ENCODE assay signal across 6 cellular contexts in the genomic region with DNA sequence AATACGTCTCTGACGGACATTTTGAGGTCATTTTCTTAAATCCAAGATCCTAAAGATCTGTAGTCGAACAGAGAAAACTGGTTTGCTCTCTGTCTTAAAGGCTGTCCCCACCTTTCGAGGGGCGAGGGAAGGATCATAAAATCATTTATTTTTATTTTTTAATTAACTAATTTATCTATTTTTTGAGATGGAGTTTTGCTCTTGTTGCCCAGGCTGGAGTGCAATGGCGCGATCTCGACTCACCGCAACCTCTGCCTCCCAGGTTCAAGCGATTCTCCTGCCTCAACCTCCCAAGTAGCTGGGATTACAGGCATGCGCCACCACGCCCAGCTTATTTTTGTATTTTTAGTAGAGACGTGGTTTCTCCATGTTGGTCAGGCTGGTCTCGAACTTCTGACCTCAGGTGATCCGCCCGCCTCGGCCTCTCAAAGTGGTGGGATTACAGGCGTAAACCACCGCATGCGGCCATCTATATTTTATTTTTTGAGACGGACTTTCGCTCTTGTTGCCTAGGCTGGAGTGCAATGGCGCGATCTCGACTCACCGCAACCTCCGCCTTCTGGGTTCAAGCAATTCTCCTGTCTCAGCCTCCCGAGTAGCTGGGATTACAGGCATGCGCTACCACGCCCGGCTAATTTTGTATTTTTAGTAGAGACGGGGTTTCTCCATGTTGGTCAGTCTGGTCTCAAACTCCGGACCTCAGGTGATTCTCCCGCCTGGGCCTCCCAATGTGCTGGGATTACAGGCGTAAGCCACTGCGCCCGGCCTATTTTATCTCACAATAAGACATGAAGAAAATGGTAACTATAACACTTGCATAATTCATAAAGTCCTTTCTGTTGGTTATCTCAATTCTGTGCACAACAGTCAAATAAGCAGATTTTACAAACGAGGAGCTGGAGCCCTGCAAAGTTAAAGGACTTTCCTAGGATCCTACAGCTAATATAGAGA. TPM values are rescaled to one million over a fixed set of nuclear protein-coding genes. Genes with fewer than 3 reads are reported as not detected.
DNase-seq lines count a peak whose midpoint lies in the region; ATAC-seq, FAIRE-seq and TF ChIP-seq lines count a peak whose summit lies in the region.
"Not testable (repeated sequence)": the region's sequence is repeated elsewhere in the genome, so short reads cannot be mapped to it uniquely, and the experiment has no call there.

No MANE protein-coding gene starts in this region.

- peaks cover 33% of the 10 kb centered on the region for H3K36me3 Mint-ChIP-seq in activated T-cell treated with anti-CD3 and anti-CD28 coated beads, Interleukin-2, amount 50 U/mL, for 4 hours (ENCODE audit: insufficient read depth)

- H3K56ac ChIP-seq in H1 (replicated peaks; ENCODE audit: insufficient read length, low read depth, low read length), result peak overlapping the region; percentile 92

- H3K27me3 ChIP-seq in AG04450 (ENCODE audit: control insufficient read depth, insufficient read depth, low read length); H1 (replicated peaks in 1 of 4; ENCODE audit: control insufficient read depth in 3 of 4, extremely low read depth in 1 of 4, insufficient read depth in 3 of 4, low read length in 3 of 4); liver (ENCODE audit: control insufficient read depth in 4 of 4, insufficient read depth in 4 of 4, low read length in 3 of 4); sigmoid colon: not testable (repeated sequence)

- H3K9ac ChIP-seq in H1 (replicated peaks in 1 of 4; ENCODE audit: extremely low read depth in 1 of 4, low read depth in 3 of 4, low read length in 3 of 4) (peak overlapping the region; percentile 8 to 94 (median 84)), liver (ENCODE audit: low read depth in 1 of 2, low read length in 2 of 2) (peak overlapping the region in 1 of 2 donors; percentile 62)

- not testable (repeated sequence) for H4K20me1 ChIP-seq in H1 (replicated peaks in 1 of 2; ENCODE audit: control insufficient read depth in 1 of 2, insufficient read depth in 2 of 2, low read length in 2 of 2)

- not testable (repeated sequence) for H3K79me1 ChIP-seq in H1 (ENCODE audit: low read depth, low read length)

- CTCF ChIA-PET in AG04450 (lab: Charles Lee), result interaction anchor here (0.9 to 2.7 kb wide), 4 partner anchors 30 to 362 kb away, joined by 3 to 9 read pairs (median 4); a partner anchor contains a TSS
- CTCF ChIA-PET in H1 (lab: Charles Lee; ENCODE audit: partially characterized antibody), result interaction anchor here (0.8 to 8.2 kb wide), 10 partner anchors 14 to 369 kb away, joined by 3 to 61 read pairs (median 5); a partner anchor contains a TSS

- not testable (repeated sequence) for TF ChIP-seq CTCF in AG04450 (IDR thresholded peaks at IDR 0.05; ENCODE audit: low read depth, low read length); H1 (IDR thresholded peaks at IDR 0.05; ENCODE audit: control extremely low read depth in 1 of 3, insufficient read depth in 1 of 3, low read depth in 1 of 3, low read length in 3 of 3); liver (IDR thresholded peaks at IDR 0.05; ENCODE audit: low read depth, low read length, missing input control)
- TF ChIP-seq CTCF in sigmoid colon (IDR thresholded peaks at IDR 0.05), result peak in 1 of 4 experiments; percentile 3

- H2AK5ac ChIP-seq in H1 (ENCODE audit: low read depth, low read length), result 0 out of 2 replicates have a peak overlapping the region, but pooled peaks have one; percentile 57

- TF ChIP-seq POLR2A in H1 (IDR thresholded peaks at IDR 0.05; ENCODE audit: control extremely low read depth in 1 of 2, low read depth in 2 of 2, low read length in 2 of 2); sigmoid colon (IDR thresholded peaks at IDR 0.05): not testable (repeated sequence)

- H2BK15ac ChIP-seq in H1 (ENCODE audit: low read length), result not testable (repeated sequence)

- peak overlapping the region; percentile 97 for H2BK5ac ChIP-seq in H1 (ENCODE audit: low read depth, low read length)

- H3K27ac ChIP-seq in AG04450 (ENCODE audit: low read depth, low read length), result peak overlapping the region; percentile 95
- H3K27ac ChIP-seq in KOPT-K1 (ENCODE audit: low read depth, low read length, poor library complexity, severe bottlenecking), result peak overlapping the region; percentile 98
- H3K27ac ChIP-seq in H1 (ENCODE audit: low read depth, low read length), result peak overlapping the region; percentile 94
- H3K27ac ChIP-seq in liver (ENCODE audit: low read depth in 1 of 2, low read length in 2 of 2), result peak overlapping the region; percentile 58 to 87
- peak overlapping the region; percentile 90 to 96 (median 95) for H3K27ac ChIP-seq in sigmoid colon

- H3K9me3 Mint-ChIP-seq in activated T-cell treated with anti-CD3 and anti-CD28 coated beads, Interleukin-2, amount 50 U/mL, for 4 hours, result not testable (repeated sequence)

- H3K27me3 Mint-ChIP-seq in activated T-cell treated with anti-CD3 and anti-CD28 coated beads, Interleukin-2, amount 50 U/mL, for 4 hours (ENCODE audit: low read depth), result not testable (repeated sequence)

- 78% methylated on average over 38 of the region's 38 CpGs; no CpG with 5 or more reads in 1 of the 2 experiments for WGBS in H1 (ENCODE audit: extremely low coverage in 1 of 2, insufficient coverage in 1 of 2, insufficient read length in 1 of 2, insufficient replicate concordance in 2 of 2, low coverage in 1 of 2, low lambda C conversion rate in 2 of 2, missing lambda C conversion rate in 1 of 2), 2 experiments
- 80% methylated on average over 38 of the region's 38 CpGs for WGBS in liver
- 76 to 79% methylated on average over 38 of the region's 38 CpGs for WGBS in sigmoid colon, 2 donors

- peak overlapping the region; percentile 55 for H2BK120ac ChIP-seq in H1 (replicated peaks; ENCODE audit: low read depth, low read length)

- POLR2A ChIA-PET in AG04450 (lab: Yijun Ruan, JAX), result interaction anchor here (0.6 to 1.9 kb wide), 10 partner anchors 12 to 127 kb away, joined by 3 to 22 read pairs (median 5); a partner anchor contains a TSS
- POLR2A ChIA-PET in H1 (lab: Charles Lee; ENCODE audit: partially characterized antibody), result interaction anchor here (0.6 to 35.9 kb wide), 21 partner anchors 8 to 197 kb away, joined by 3 to 732 read pairs (median 4); a partner anchor contains a TSS

- H2BK20ac ChIP-seq in H1 (ENCODE audit: low read length), result not testable (repeated sequence)

- intact Hi-C loops in sigmoid colon (cut with DNase I), result not testable (repeated sequence)

- peak overlapping the region; percentile 75; the same call in 1 of the 2 replicates for H2BK12ac ChIP-seq in H1 (ENCODE audit: low read depth, low read length)

- H3K23ac ChIP-seq in H1 (ENCODE audit: insufficient read length), result not testable (repeated sequence)

- H3K18ac ChIP-seq in H1 (ENCODE audit: extremely low read depth, low read length), result peak overlapping the region; percentile 52

- peak overlapping the region; percentile 52 for H3K4me3 ChIP-seq in AG04450 (ENCODE audit: low read depth, low read length)
- H3K4me3 ChIP-seq in H1 (ENCODE audit: extremely low read depth in 1 of 4, insufficient read depth in 2 of 4, low read depth in 3 of 4, low read length in 4 of 4), result peak overlapping the region; percentile 63 to 100 (median 82)
- peak overlapping the region; percentile 19 to 46 (median 42) for H3K4me3 ChIP-seq in liver (ENCODE audit: low read depth in 1 of 3, low read length in 3 of 3)
- peak overlapping the region; percentile 59 to 75 (median 68) for H3K4me3 ChIP-seq in sigmoid colon

- peaks cover 13% of the 10 kb centered on the region for H3K23me2 ChIP-seq in H1 (ENCODE audit: low read depth, low read length)

- not testable (repeated sequence) for H3K9me3 ChIP-seq in AG04450 (ENCODE audit: control insufficient read depth, insufficient read depth, low read length); KOPT-K1 (ENCODE audit: insufficient read depth, low read length, poor library complexity, severe bottlenecking); H1 (ENCODE audit: insufficient read depth in 2 of 2, low read depth in 1 of 2, low read length in 1 of 2); liver (ENCODE audit: control insufficient read depth in 4 of 4, low read length in 3 of 4); sigmoid colon

- H3K4me3 Mint-ChIP-seq in activated T-cell treated with anti-CD3 and anti-CD28 coated beads, Interleukin-2, amount 50 U/mL, for 4 hours, result peak overlapping the region; percentile 90

- DNase-seq in AG04450 (ENCODE audit: low read depth, low spot score); activated T-cell treated with anti-CD3 and anti-CD28 coated beads, Interleukin-2, amount 50 U/mL, for 4 hours; H1 (ENCODE audit: low read depth in 1 of 2, low spot score in 2 of 2); sigmoid colon: not testable (repeated sequence)

- peak overlapping the region; percentile 92 for H4K5ac ChIP-seq in H1 (ENCODE audit: insufficient read length, low read depth, low read length)

- H3K4me2 ChIP-seq in H1 (ENCODE audit: insufficient read depth in 1 of 2, low read depth in 2 of 2, low read length in 2 of 2), result peak overlapping the region; percentile 79 to 81

- peak overlapping the region; percentile 94; the same call in 1 of the 2 replicates for H4K8ac ChIP-seq in H1 (ENCODE audit: extremely low read depth, insufficient read depth, low read length)

- H3K4ac ChIP-seq in H1 (replicated peaks; ENCODE audit: insufficient read length, low read depth, low read length), result peak overlapping the region; percentile 24

- TF ChIP-seq RAD21 in H1 (IDR thresholded peaks at IDR 0.05 in 1 of 2, conservative IDR thresholded peaks at IDR 0.05 in 1 of 2; ENCODE audit: low read depth in 2 of 2, low read length in 2 of 2); liver (IDR thresholded peaks at IDR 0.05): not testable (repeated sequence)

- not testable (repeated sequence) for H2AFZ ChIP-seq in H1 (ENCODE audit: low read length)

- not testable (repeated sequence) for TF ChIP-seq EP300 in H1 (IDR thresholded peaks at IDR 0.05; ENCODE audit: borderline replicate concordance in 1 of 2, low read depth in 2 of 2, low read length in 2 of 2); sigmoid colon (IDR thresholded peaks at IDR 0.05)

- not testable (repeated sequence) for H3K4me1 ChIP-seq in H1 (replicated peaks in 1 of 4; ENCODE audit: control insufficient read depth in 3 of 4, insufficient read depth in 4 of 4, low read length in 3 of 4)
- H3K4me1 ChIP-seq in liver (ENCODE audit: control insufficient read depth in 4 of 4, insufficient read depth in 4 of 4, low read length in 3 of 4) (peaks cover 4 to 30% (median 26%) of the 10 kb centered on the region in 4 donors), sigmoid colon (peaks cover 0 to 44% (median 32%) of the 10 kb centered on the region in 4 donors)

- peak overlapping the region; percentile 79 for H4K91ac ChIP-seq in H1 (replicated peaks; ENCODE audit: insufficient read length, low read length)

- peaks cover 40% of the 10 kb centered on the region for H3K4me1 Mint-ChIP-seq in activated T-cell treated with anti-CD3 and anti-CD28 coated beads, Interleukin-2, amount 50 U/mL, for 4 hours (ENCODE audit: low read depth)

- H3K79me2 ChIP-seq in H1 (ENCODE audit: control insufficient read depth in 1 of 2, insufficient read depth in 2 of 2, low read length in 2 of 2), result peaks cover 6 to 43% of the 10 kb centered on the region in 2 experiments

- not testable (repeated sequence) for H3K14ac ChIP-seq in H1 (ENCODE audit: insufficient read length)

- FAIRE-seq in H1 (lab: Jason Lieb, UNC), result not testable (repeated sequence)

- not testable (repeated sequence) for ATAC-seq in activated T-cell treated with anti-CD3 and anti-CD28 coated beads, Interleukin-2, amount 50 U/mL, for 4 hours

- H3K36me3 ChIP-seq in KOPT-K1 (ENCODE audit: insufficient read depth, low read length) (peaks cover 39% of the 10 kb centered on the region), H1 (ENCODE audit: control insufficient read depth in 2 of 4, insufficient read depth in 4 of 4, low read length in 3 of 4) (peaks cover 16 to 30% (median 23%) of the 10 kb centered on the region in 4 experiments), liver (ENCODE audit: control insufficient read depth in 4 of 4, insufficient read depth in 3 of 4, low read depth in 1 of 4, low read length in 3 of 4) (peaks cover under 1 to 17% (median 15%) of the 10 kb centered on the region in 4 donors), sigmoid colon (peaks cover 4 to 31% (median 10%) of the 10 kb centered on the region in 4 donors)

RNA-seq across cellular contexts. Expression of a gene that starts 1.0 kb away (rescaled TPM):
- polyA plus RNA-seq in AG04450 (2011; rRNA removed) (4.1 and 6.8 TPM in 2 replicates), H1 (2011; rRNA removed) (29.9 and 40.9 TPM in 2 replicates), liver (1 to 10 TPM; 5.9 to 7.7 TPM), sigmoid colon (10 to 100 TPM in 1 of 3 donors, 1 to 10 TPM in 2; 1.8 to 17.4 (median 3.7) TPM)
- polyA minus RNA-seq in AG04450 (2011; rRNA and poly(A)+ RNA removed), result 9.0 and 9.5 TPM in 2 replicates
- 10 to 100 TPM; 65.4 to 69.5 (median 65.8) TPM for total RNA-seq in activated T-cell treated with anti-CD3 and anti-CD28 coated beads, Interleukin-2, amount 50 U/mL, for 4 hours
- total RNA-seq in H1 (2021; fragmentation: NEBNext Ultra II Directional; extraction: Animal tissue kit (Norgen Biotek cat#: 25700)), result 68.0 and 81.1 TPM in 2 replicates
- polyA plus RNA-seq in H1 (2011; cell fraction: cytosol; rRNA removed), result 19.5 TPM
- polyA plus RNA-seq in H1 (2011; cell fraction: nucleus; rRNA removed), result 95.4 TPM
- 49.3 to 109 TPM (median 73.8 TPM) in 4 replicates for polyA plus RNA-seq in H1 (2012, experiment 1 of 2)
- polyA plus RNA-seq in H1 (2012, experiment 2 of 2), result 21.4 TPM
- 40.3 TPM for polyA plus RNA-seq in H1 (2013, experiment 1 of 2)
- 37.3 TPM for polyA plus RNA-seq in H1 (2013, experiment 2 of 2)
- polyA minus RNA-seq in H1 (2011; rRNA and poly(A)+ RNA removed), result 37.3 and 50.7 TPM in 2 replicates
- 23.5 TPM for polyA minus RNA-seq in H1 (2011; cell fraction: cytosol; rRNA and poly(A)+ RNA removed)
- 20.3 TPM for polyA minus RNA-seq in H1 (2011; cell fraction: nucleus; rRNA and poly(A)+ RNA removed)
- total RNA-seq in liver (10 to 100 TPM in 1 of 2 donors, 1 to 10 TPM in 1; 9.0 to 15.5 TPM), sigmoid colon (10 to 100 TPM in 1 of 4 donors, 1 to 10 TPM in 3; 5.4 to 16.1 (median 6.7) TPM)

RNA-seq across cellular contexts. Expression of a gene that starts 2.0 kb away (rescaled TPM):
- polyA plus RNA-seq in AG04450 (2011; rRNA removed) (1,457 and 1,715 TPM in 2 replicates), H1 (2011; rRNA removed) (2,449 and 3,022 TPM in 2 replicates), liver (100 to 1,000 TPM; 115 to 224 TPM), sigmoid colon (100 to 1,000 TPM in 2 of 3 donors, 10 to 100 TPM in 1; 96.1 to 306 (median 111) TPM)
- 1,694 and 2,026 TPM in 2 replicates for polyA minus RNA-seq in AG04450 (2011; rRNA and poly(A)+ RNA removed)
- 1,000 to 10,000 TPM; 1,153 to 1,485 (median 1,301) TPM for total RNA-seq in activated T-cell treated with anti-CD3 and anti-CD28 coated beads, Interleukin-2, amount 50 U/mL, for 4 hours
- 1,880 and 1,905 TPM in 2 replicates for total RNA-seq in H1 (2021; fragmentation: NEBNext Ultra II Directional; extraction: Animal tissue kit (Norgen Biotek cat#: 25700))
- 2,499 TPM for polyA plus RNA-seq in H1 (2011; cell fraction: cytosol; rRNA removed)
- 1,900 TPM for polyA plus RNA-seq in H1 (2011; cell fraction: nucleus; rRNA removed)
- 1,911 to 2,255 TPM (median 2,177 TPM) in 4 replicates for polyA plus RNA-seq in H1 (2012, experiment 1 of 2)
- polyA plus RNA-seq in H1 (2012, experiment 2 of 2), result 2,703 TPM
- polyA plus RNA-seq in H1 (2013, experiment 1 of 2), result 1,525 TPM
- 1,520 TPM for polyA plus RNA-seq in H1 (2013, experiment 2 of 2)
- 3,133 and 3,204 TPM in 2 replicates for polyA minus RNA-seq in H1 (2011; rRNA and poly(A)+ RNA removed)
- polyA minus RNA-seq in H1 (2011; cell fraction: cytosol; rRNA and poly(A)+ RNA removed), result 961 TPM
- polyA minus RNA-seq in H1 (2011; cell fraction: nucleus; rRNA and poly(A)+ RNA removed), result 586 TPM
- total RNA-seq in liver (100 to 1,000 TPM; 197 to 533 TPM), sigmoid colon (100 to 1,000 TPM; 245 to 287 (median 267) TPM)

RNA-seq across cellular contexts. Expression of a gene that starts 24.4 kb away (rescaled TPM):
- 155 and 156 TPM in 2 replicates for polyA plus RNA-seq in AG04450 (2011; rRNA removed)
- polyA minus RNA-seq in AG04450 (2011; rRNA and poly(A)+ RNA removed), result 96.0 and 99.8 TPM in 2 replicates
- total RNA-seq in activated T-cell treated with anti-CD3 and anti-CD28 coated beads, Interleukin-2, amount 50 U/mL, for 4 hours, result 10 to 100 TPM; 93.0 to 98.1 (median 95.0) TPM
- 85.4 and 87.5 TPM in 2 replicates for total RNA-seq in H1 (2021; fragmentation: NEBNext Ultra II Directional; extraction: Animal tissue kit (Norgen Biotek cat#: 25700))
- polyA plus RNA-seq in H1 (2011; rRNA removed), result 88.1 and 103 TPM in 2 replicates
- 116 TPM for polyA plus RNA-seq in H1 (2011; cell fraction: cytosol; rRNA removed)
- polyA plus RNA-seq in H1 (2011; cell fraction: nucleus; rRNA removed), result 132 TPM
- 75.8 to 101 TPM (median 94.5 TPM) in 4 replicates for polyA plus RNA-seq in H1 (2012, experiment 1 of 2)
- polyA plus RNA-seq in H1 (2012, experiment 2 of 2), result 90.1 TPM
- polyA plus RNA-seq in H1 (2013, experiment 1 of 2), result 81.8 TPM
- 76.5 TPM for polyA plus RNA-seq in H1 (2013, experiment 2 of 2)
- polyA minus RNA-seq in H1 (2011; rRNA and poly(A)+ RNA removed), result 59.5 and 68.5 TPM in 2 replicates
- 44.5 TPM for polyA minus RNA-seq in H1 (2011; cell fraction: cytosol; rRNA and poly(A)+ RNA removed)
- 48.3 TPM for polyA minus RNA-seq in H1 (2011; cell fraction: nucleus; rRNA and poly(A)+ RNA removed)
- 10 to 100 TPM; 38.6 to 60.5 TPM for total RNA-seq in liver
- polyA plus RNA-seq in liver, result 10 to 100 TPM; 58.4 to 99.8 TPM
- total RNA-seq in sigmoid colon, result 100 to 1,000 TPM; 141 to 206 (median 160) TPM
- 100 to 1,000 TPM; 174 to 194 (median 188) TPM for polyA plus RNA-seq in sigmoid colon

RNA-seq across cellular contexts. Expression of a gene that starts 26.2 kb away (rescaled TPM):
- polyA plus RNA-seq in AG04450 (2011; rRNA removed) (85.2 and 98.7 TPM in 2 replicates), H1 (2011; rRNA removed) (11.9 and 13.4 TPM in 2 replicates), liver (1 to 10 TPM; 6.9 to 8.1 TPM), sigmoid colon (100 to 1,000 TPM; 133 to 193 (median 153) TPM)
- 59.6 and 80.4 TPM in 2 replicates for polyA minus RNA-seq in AG04450 (2011; rRNA and poly(A)+ RNA removed)
- total RNA-seq in activated T-cell treated with anti-CD3 and anti-CD28 coated beads, Interleukin-2, amount 50 U/mL, for 4 hours, result 100 to 1,000 TPM; 519 to 552 (median 531) TPM
- 26.2 and 26.5 TPM in 2 replicates for total RNA-seq in H1 (2021; fragmentation: NEBNext Ultra II Directional; extraction: Animal tissue kit (Norgen Biotek cat#: 25700))
- 8.0 TPM for polyA plus RNA-seq in H1 (2011; cell fraction: cytosol; rRNA removed)
- polyA plus RNA-seq in H1 (2011; cell fraction: nucleus; rRNA removed), result 9.2 TPM
- polyA plus RNA-seq in H1 (2012, experiment 1 of 2), result 17.7 to 23.2 TPM (median 20.8 TPM) in 4 replicates
- 33.1 TPM for polyA plus RNA-seq in H1 (2012, experiment 2 of 2)
- polyA plus RNA-seq in H1 (2013, experiment 1 of 2), result 46.4 TPM
- polyA plus RNA-seq in H1 (2013, experiment 2 of 2), result 52.2 TPM
- 2.4 and 4.3 TPM in 2 replicates for polyA minus RNA-seq in H1 (2011; rRNA and poly(A)+ RNA removed)
- 11.4 TPM for polyA minus RNA-seq in H1 (2011; cell fraction: cytosol; rRNA and poly(A)+ RNA removed)
- polyA minus RNA-seq in H1 (2011; cell fraction: nucleus; rRNA and poly(A)+ RNA removed), result 10.7 TPM
- total RNA-seq in liver (1 to 10 TPM; 1.3 to 6.5 TPM), sigmoid colon (10 to 100 TPM; 20.1 to 65.3 (median 21.9) TPM)

RNA-seq across cellular contexts. Expression of a gene that starts 27.3 kb away (rescaled TPM):
- polyA plus RNA-seq in AG04450 (2011; rRNA removed) (14.6 and 17.4 TPM in 2 replicates), H1 (2011; rRNA removed) (50.4 and 55.4 TPM in 2 replicates), liver (1 to 10 TPM; 2.4 to 3.3 TPM), sigmoid colon (10 to 100 TPM in 1 of 3 donors, 1 to 10 TPM in 2; 1.8 to 13.8 (median 2.8) TPM)
- 11.0 and 15.0 TPM in 2 replicates for polyA minus RNA-seq in AG04450 (2011; rRNA and poly(A)+ RNA removed)
- 10 to 100 TPM in 2 of 3 donors, 1 to 10 TPM in 1; 9.7 to 10.5 (median 10.2) TPM for total RNA-seq in activated T-cell treated with anti-CD3 and anti-CD28 coated beads, Interleukin-2, amount 50 U/mL, for 4 hours
- total RNA-seq in H1 (2021; fragmentation: NEBNext Ultra II Directional; extraction: Animal tissue kit (Norgen Biotek cat#: 25700)), result 27.3 and 28.0 TPM in 2 replicates
- 18.8 TPM for polyA plus RNA-seq in H1 (2011; cell fraction: cytosol; rRNA removed)
- 31.7 TPM for polyA plus RNA-seq in H1 (2011; cell fraction: nucleus; rRNA removed)
- 27.7 to 48.3 TPM (median 41.6 TPM) in 4 replicates for polyA plus RNA-seq in H1 (2012, experiment 1 of 2)
- polyA plus RNA-seq in H1 (2012, experiment 2 of 2), result 60.0 TPM
- 92.9 TPM for polyA plus RNA-seq in H1 (2013, experiment 1 of 2)
- 99.7 TPM for polyA plus RNA-seq in H1 (2013, experiment 2 of 2)
- polyA minus RNA-seq in H1 (2011; rRNA and poly(A)+ RNA removed), result 24.4 and 26.8 TPM in 2 replicates
- polyA minus RNA-seq in H1 (2011; cell fraction: cytosol; rRNA and poly(A)+ RNA removed), result 21.6 TPM
- 15.4 TPM for polyA minus RNA-seq in H1 (2011; cell fraction: nucleus; rRNA and poly(A)+ RNA removed)
- total RNA-seq in liver (1 to 10 TPM in 1 of 2 donors, under 1 TPM in 1; 0.59 to 2.3 TPM), sigmoid colon (1 to 10 TPM; 2.4 to 9.7 (median 5.0) TPM)
